8 cellular contexts compared by ENCODE assay signal in genomic region chr13:102128216-102128800, GRCh38.
DNase-seq lines count a peak whose midpoint lies in the region; ATAC-seq, FAIRE-seq and TF ChIP-seq lines count a peak whose summit lies in the region.
"Had no signal": no experiment of that assay in that cellular context is flagged by ENCODE, and none has a peak within 500 bp of the region (broad histone marks: within the 10 kb centered on the region; RNA-seq: fewer than 3 reads in every experiment).

No MANE protein-coding gene starts in this region.

- no peak overlapping the region for H2BK15ac ChIP-seq in H1 (ENCODE audit: low read length)

- no peak overlapping the region for H3K23ac ChIP-seq in H1 (ENCODE audit: insufficient read length)

- no peaks in the 10 kb centered on the region for H3K27me3 Mint-ChIP-seq in activated T-cell treated with anti-CD3 and anti-CD28 coated beads, Interleukin-2, amount 50 U/mL, for 72 hours (ENCODE audit: low read depth)

- no peak for TF ChIP-seq CTCF in H1 (IDR thresholded peaks at IDR 0.05; ENCODE audit: control extremely low read depth in 1 of 3, insufficient read depth in 1 of 3, low read depth in 1 of 3, low read length in 3 of 3)
- no peak for TF ChIP-seq CTCF in suprapubic skin (IDR thresholded peaks at IDR 0.05)

- H3K27ac ChIP-seq in H1 (ENCODE audit: low read depth, low read length) (no peak overlapping the region), suprapubic skin (peak overlapping the region; percentile 33)

- no peak overlapping the region for H3K27ac Mint-ChIP-seq in activated T-cell treated with anti-CD3 and anti-CD28 coated beads, Interleukin-2, amount 50 U/mL, for 72 hours
- H3K27ac Mint-ChIP-seq: naive B cell had no signal

- ATAC-seq in GM18907 (IDR thresholded peaks at IDR 0.05; ENCODE audit: unreplicated experiment) (peak; percentile 70), HG03575 (IDR thresholded peaks at IDR 0.05; ENCODE audit: extremely low read depth, insufficient number of reproducible peaks, low FRiP score, unreplicated experiment) (peak; percentile 63)
- ATAC-seq in activated T-cell treated with anti-CD3 and anti-CD28 coated beads, Interleukin-2, amount 50 U/mL, for 72 hours (replicated peaks in 1 of 2): no peak

- H3K4me1 Mint-ChIP-seq in activated T-cell treated with anti-CD3 and anti-CD28 coated beads, Interleukin-2, amount 50 U/mL, for 72 hours (ENCODE audit: low read depth): no peaks in the 10 kb centered on the region
- H3K4me1 Mint-ChIP-seq: naive B cell had no signal

- H3K79me2 ChIP-seq in H1 (ENCODE audit: control insufficient read depth in 1 of 2, insufficient read depth in 2 of 2, low read length in 2 of 2): no peaks in the 10 kb centered on the region

- H4K5ac ChIP-seq in H1 (ENCODE audit: insufficient read length, low read depth, low read length): no peak overlapping the region

- no peaks in the 10 kb centered on the region for H4K20me1 ChIP-seq in H1 (replicated peaks in 1 of 2; ENCODE audit: control insufficient read depth in 1 of 2, insufficient read depth in 2 of 2, low read length in 2 of 2)

- no peak overlapping the region for H4K8ac ChIP-seq in H1 (ENCODE audit: extremely low read depth, insufficient read depth, low read length)

- TF ChIP-seq POLR2A in H1 (IDR thresholded peaks at IDR 0.05; ENCODE audit: control extremely low read depth in 1 of 2, low read depth in 2 of 2, low read length in 2 of 2) (no peak), suprapubic skin (IDR thresholded peaks at IDR 0.05) (no peak)

- no peak overlapping the region for H3K4me3 Mint-ChIP-seq in activated T-cell treated with anti-CD3 and anti-CD28 coated beads, Interleukin-2, amount 50 U/mL, for 72 hours
- H3K4me3 Mint-ChIP-seq: naive B cell had no signal

- no peaks in the 10 kb centered on the region for H3K36me3 ChIP-seq in H1 (ENCODE audit: control insufficient read depth in 2 of 4, insufficient read depth in 4 of 4, low read length in 3 of 4)
- H3K36me3 ChIP-seq in suprapubic skin: no peaks in the 10 kb centered on the region

- H3K36me3 Mint-ChIP-seq in activated T-cell treated with anti-CD3 and anti-CD28 coated beads, Interleukin-2, amount 50 U/mL, for 72 hours (ENCODE audit: insufficient read depth in 2 of 2): no peaks in the 10 kb centered on the region
- H3K36me3 Mint-ChIP-seq: naive B cell had no signal

- no peak for TF ChIP-seq RAD21 in H1 (IDR thresholded peaks at IDR 0.05 in 1 of 2, conservative IDR thresholded peaks at IDR 0.05 in 1 of 2; ENCODE audit: low read depth in 2 of 2, low read length in 2 of 2)

- no peak overlapping the region for H3K4ac ChIP-seq in H1 (replicated peaks; ENCODE audit: insufficient read length, low read depth, low read length)

- H3K18ac ChIP-seq in H1 (ENCODE audit: extremely low read depth, low read length): no peak overlapping the region

- no peaks in the 10 kb centered on the region for H3K9me3 Mint-ChIP-seq in activated T-cell treated with anti-CD3 and anti-CD28 coated beads, Interleukin-2, amount 50 U/mL, for 72 hours

- POLR2A ChIA-PET in H1 (lab: Charles Lee; ENCODE audit: partially characterized antibody): no interaction called here

- H3K9me3 ChIP-seq in H1 (ENCODE audit: insufficient read depth in 2 of 2, low read depth in 1 of 2, low read length in 1 of 2): no peaks in the 10 kb centered on the region
- H3K9me3 ChIP-seq in suprapubic skin: no peaks in the 10 kb centered on the region

- H2BK5ac ChIP-seq in H1 (ENCODE audit: low read depth, low read length): no peak overlapping the region

- H3K79me1 ChIP-seq in H1 (ENCODE audit: low read depth, low read length): no peaks in the 10 kb centered on the region

- no peak overlapping the region for H3K14ac ChIP-seq in H1 (ENCODE audit: insufficient read length)

- H2BK120ac ChIP-seq in H1 (replicated peaks; ENCODE audit: low read depth, low read length): no peak overlapping the region

- no peak overlapping the region for H3K56ac ChIP-seq in H1 (replicated peaks; ENCODE audit: insufficient read length, low read depth, low read length)

- H3K4me3 ChIP-seq in H1 (ENCODE audit: extremely low read depth in 1 of 4, insufficient read depth in 2 of 4, low read depth in 3 of 4, low read length in 4 of 4) (no peak overlapping the region), suprapubic skin (no peak overlapping the region)

- no peak for TF ChIP-seq EP300 in H1 (IDR thresholded peaks at IDR 0.05; ENCODE audit: borderline replicate concordance in 1 of 2, low read depth in 2 of 2, low read length in 2 of 2)
- no peak for TF ChIP-seq EP300 in suprapubic skin (IDR thresholded peaks at IDR 0.05)

- H2BK12ac ChIP-seq in H1 (ENCODE audit: low read depth, low read length): no peak overlapping the region

- DNase-seq in H1 (ENCODE audit: low read depth in 1 of 2, low spot score in 2 of 2): no peak
- no peak for DNase-seq in suprapubic skin (ENCODE audit: low spot score in 2 of 2)
- DNase-seq in SHP77 treated with DMSO at 0.1 percent for 48 hours (lab: John Stamatoyannopoulos, UW): no peak
- no peak for DNase-seq in activated T-cell treated with anti-CD3 and anti-CD28 coated beads, Interleukin-2, amount 50 U/mL, for 72 hours
- no peak for DNase-seq in C1 segment of cervical spinal cord (lab: John Stamatoyannopoulos, UW)
- DNase-seq: naive B cell had no signal

- H4K91ac ChIP-seq in H1 (replicated peaks; ENCODE audit: insufficient read length, low read length): no peak overlapping the region

- no peaks in the 10 kb centered on the region for H3K23me2 ChIP-seq in H1 (ENCODE audit: low read depth, low read length)

- no peak overlapping the region for H3K4me2 ChIP-seq in H1 (ENCODE audit: insufficient read depth in 1 of 2, low read depth in 2 of 2, low read length in 2 of 2)

- H2AFZ ChIP-seq in H1 (ENCODE audit: low read length): 0 out of 2 replicates have a peak overlapping the region, but pooled peaks have one; percentile 44

- FAIRE-seq in H1 (lab: Jason Lieb, UNC): no peak

- CTCF ChIA-PET in H1 (lab: Charles Lee; ENCODE audit: partially characterized antibody): interaction anchor here (0.9 to 1.4 kb wide), 3 partner anchors 16 to 270 kb away, joined by 3 read pairs; no protein-coding TSS in a partner anchor

- H3K27me3 ChIP-seq in H1 (replicated peaks in 1 of 4; ENCODE audit: control insufficient read depth in 3 of 4, extremely low read depth in 1 of 4, insufficient read depth in 3 of 4, low read length in 3 of 4): no peaks in the 10 kb centered on the region
- no peaks in the 10 kb centered on the region for H3K27me3 ChIP-seq in suprapubic skin

- no peak overlapping the region for H3K9ac ChIP-seq in H1 (replicated peaks in 1 of 4; ENCODE audit: extremely low read depth in 1 of 4, low read depth in 3 of 4, low read length in 3 of 4)

- H3K4me1 ChIP-seq in H1 (replicated peaks in 1 of 4; ENCODE audit: control insufficient read depth in 3 of 4, insufficient read depth in 4 of 4, low read length in 3 of 4): no peaks in the 10 kb centered on the region
- peaks cover 14% of the 10 kb centered on the region for H3K4me1 ChIP-seq in suprapubic skin

- no peak overlapping the region for H2BK20ac ChIP-seq in H1 (ENCODE audit: low read length)

- H2AK5ac ChIP-seq in H1 (ENCODE audit: low read depth, low read length): no peak overlapping the region

- 90% methylated on average over 4 of the region's 4 CpGs; no CpG with 5 or more reads in 1 of the 2 experiments for WGBS in H1 (ENCODE audit: extremely low coverage in 1 of 2, insufficient coverage in 1 of 2, insufficient read length in 1 of 2, insufficient replicate concordance in 2 of 2, low coverage in 1 of 2, low lambda C conversion rate in 2 of 2, missing lambda C conversion rate in 1 of 2), 2 experiments
- WGBS in suprapubic skin: 31% methylated on average over 4 of the region's 4 CpGs

TF ChIP-seq in H1, 55 proteins besides CTCF, POLR2A, EP300 and RAD21 (continues in another document):
- TF ChIP-seq E2F6 (IDR thresholded peaks at IDR 0.05) (no peak), ZNF274 (IDR thresholded peaks at IDR 0.05; ENCODE audit: borderline replicate concordance, extremely low read depth, low read length) (no peak), FOSL1 (IDR thresholded peaks at IDR 0.05; ENCODE audit: insufficient read depth, low read depth, low read length) (no peak)

Comparison
In these comparisons a context has a peak if more than half of its experiments do, and no peak if none do; other contexts are left out.
1. ATAC-seq: peak in GM18907 (single experiment) and HG03575 (single experiment); none in activated T-cell treated with anti-CD3 and anti-CD28 coated beads, Interleukin-2, amount 50 U/mL, for 72 hours (0 of 2).